23 cellular contexts compared by ENCODE assay signal in genomic region chr4:94939791-94940530, GRCh38.
DNase-seq lines count a peak whose midpoint lies in the region; ATAC-seq and TF ChIP-seq lines count a peak whose summit lies in the region.
"Had no signal": no experiment of that assay in that cellular context is flagged by ENCODE, and none has a peak within 500 bp of the region (broad histone marks: within the 10 kb centered on the region; RNA-seq: fewer than 3 reads in every experiment).

No MANE protein-coding gene starts in this region.

- no peak overlapping the region for H3K4me2 ChIP-seq in mammary epithelial cell (ENCODE audit: insufficient read depth, low read depth, low read length)
- H3K4me2 ChIP-seq: BLaER1 had no signal

- peaks cover 9% of the 10 kb centered on the region for H3K36me3 Mint-ChIP-seq in MCF 10A (ENCODE audit: insufficient read depth, unreplicated experiment)
- H3K36me3 Mint-ChIP-seq: naive thymus-derived CD4-positive, alpha-beta T cell; stimulated activated memory B cell treated with anti-CD40 and anti-IgM and Interleukin-4, amounts not matched to agents 10 μg/mL and 1 μg/mL and 100 μg/mL, for 72 hours; WTC11 had no signal

- no peaks in the 10 kb centered on the region for H4K20me1 ChIP-seq in mammary epithelial cell (ENCODE audit: insufficient read depth, low read length)
- H4K20me1 ChIP-seq: BLaER1 had no signal

- WGBS in mammary epithelial cell (ENCODE audit: low coverage, missing lambda C conversion rate), result 88% methylated on average over 2 of the region's 2 CpGs

- H2AFZ ChIP-seq in mammary epithelial cell (ENCODE audit: low read depth, low read length), result no peak overlapping the region

- H3K9me3 Mint-ChIP-seq in MCF 10A (ENCODE audit: unreplicated experiment), result no peaks in the 10 kb centered on the region
- H3K9me3 Mint-ChIP-seq: activated naive CD4-positive, alpha-beta T cell treated with anti-CD3 and anti-CD28 coated beads for 36 hours; WTC11 had no signal

- TF ChIP-seq CTCF in MCF 10A (IDR thresholded peaks at IDR 0.05; ENCODE audit: unreplicated experiment) (no peak), mammary epithelial cell (conservative IDR thresholded peaks at IDR 0.05 in 1 of 2, IDR thresholded peaks at IDR 0.05 in 1 of 2; ENCODE audit: extremely low read depth in 1 of 2, insufficient read depth in 1 of 2, low read depth in 1 of 2, low read length in 2 of 2) (no peak)

- peaks cover 20% of the 10 kb centered on the region for H3K4me1 Mint-ChIP-seq in MCF 10A (ENCODE audit: insufficient read depth, unreplicated experiment)
- H3K4me1 Mint-ChIP-seq: naive thymus-derived CD4-positive, alpha-beta T cell; stimulated activated memory B cell treated with anti-CD40 and anti-IgM and Interleukin-4, amounts not matched to agents 10 μg/mL and 1 μg/mL and 100 μg/mL, for 72 hours had no signal

- H3K4me1 ChIP-seq in mammary epithelial cell (ENCODE audit: insufficient read depth, low read length), result peaks cover 5% of the 10 kb centered on the region
- H3K4me1 ChIP-seq in SJCRH30, result peaks cover 39% of the 10 kb centered on the region
- H3K4me1 ChIP-seq: BLaER1, Caco-2 had no signal

- H3K27ac ChIP-seq in mammary epithelial cell (ENCODE audit: insufficient read depth, low read depth, low read length), result no peak overlapping the region
- H3K27ac ChIP-seq in SJCRH30, result peak overlapping the region; percentile 71
- H3K27ac ChIP-seq: BLaER1, foreskin keratinocyte had no signal

- DNase-seq in MCF 10A (ENCODE audit: unreplicated experiment) (peak; percentile 51), mammary epithelial cell (no peak), SJCRH30 (peak; percentile 68 to 88), fibroblast of peridontal ligament (ENCODE audit: extremely low read depth) (peak; percentile 36), T-helper 2 cell (no peak)
- DNase-seq: activated naive CD4-positive, alpha-beta T cell treated with anti-CD3 and anti-CD28 coated beads for 36 hours; Caco-2; caudate nucleus; dermis blood vessel endothelial cell; foreskin keratinocyte; KG1; left cardiac atrium; mesendoderm; naive thymus-derived CD4-positive, alpha-beta T cell; NCI-H146; Right ventricle myocardium superior; stimulated activated CD4-positive, alpha-beta T cell treated with anti-CD3 and anti-CD28 coated beads, Interleukin-2, amount 100 ng/mL, for 48 hours had no signal

- BruUV-seq in MCF 10A (replicated peaks; lab: Mats Ljungman, UMichigan) (no TSS peak), mammary epithelial cell (replicated peaks; lab: Mats Ljungman, UMichigan) (no TSS peak)

- dilution Hi-C loops in mammary epithelial cell (cut with HindIII; ENCODE audit: low sequenced_read_pairs), result no loop called here

- POLR2A ChIA-PET in MCF 10A (lab: Yijun Ruan, JAX), result interaction anchor here (0.8 to 1.3 kb wide), 3 partner anchors 34 to 313 kb away, joined by 3 to 4 read pairs (median 3); no protein-coding TSS in a partner anchor

- H3K27me3 Mint-ChIP-seq in MCF 10A (ENCODE audit: insufficient read depth, unreplicated experiment), result no peaks in the 10 kb centered on the region
- H3K27me3 Mint-ChIP-seq: stimulated activated memory B cell treated with anti-CD40 and anti-IgM and Interleukin-4, amounts not matched to agents 10 μg/mL and 1 μg/mL and 100 μg/mL, for 72 hours had no signal

- CTCF ChIA-PET in MCF 10A (lab: Yijun Ruan, JAX), result interaction anchor here (0.6 kb wide), 1 partner anchor 316 kb away, joined by 3 read pairs; no protein-coding TSS in a partner anchor
- CTCF ChIA-PET in mammary epithelial cell (lab: Charles Lee; ENCODE audit: low non-redundant PET), result no interaction called here

- H3K9ac ChIP-seq in mammary epithelial cell (ENCODE audit: insufficient read depth, low read length), result no peak overlapping the region
- H3K9ac ChIP-seq: BLaER1 had no signal

- H3K79me2 ChIP-seq in mammary epithelial cell (ENCODE audit: insufficient read depth, low read length), result no peaks in the 10 kb centered on the region

- H3K4me3 Mint-ChIP-seq in MCF 10A (ENCODE audit: unreplicated experiment), result no peak overlapping the region
- H3K4me3 Mint-ChIP-seq: activated naive CD4-positive, alpha-beta T cell treated with anti-CD3 and anti-CD28 coated beads for 36 hours; naive thymus-derived CD4-positive, alpha-beta T cell; stimulated activated memory B cell treated with anti-CD40 and anti-IgM and Interleukin-4, amounts not matched to agents 10 μg/mL and 1 μg/mL and 100 μg/mL, for 72 hours; WTC11 had no signal

- H3K36me3 ChIP-seq in mammary epithelial cell (ENCODE audit: insufficient read depth, low read length) (no peaks in the 10 kb centered on the region), SJCRH30 (no peaks in the 10 kb centered on the region)
- H3K36me3 ChIP-seq: BLaER1 had no signal

- H3K27ac Mint-ChIP-seq in MCF 10A (ENCODE audit: low read depth, unreplicated experiment), result no peak overlapping the region
- H3K27ac Mint-ChIP-seq: activated naive CD4-positive, alpha-beta T cell treated with anti-CD3 and anti-CD28 coated beads for 36 hours; naive thymus-derived CD4-positive, alpha-beta T cell; stimulated activated memory B cell treated with anti-CD40 and anti-IgM and Interleukin-4, amounts not matched to agents 10 μg/mL and 1 μg/mL and 100 μg/mL, for 72 hours had no signal

- H3K4me3 ChIP-seq in mammary epithelial cell (replicated peaks in 1 of 3; ENCODE audit: insufficient read depth in 1 of 3, low read depth in 2 of 3, low read length in 3 of 3), result no peak overlapping the region
- H3K4me3 ChIP-seq in SJCRH30, result no peak overlapping the region
- H3K4me3 ChIP-seq: BLaER1 had no signal

- ATAC-seq in GM21619 (IDR thresholded peaks at IDR 0.05; ENCODE audit: unreplicated experiment), result no peak
- ATAC-seq in HG03097 (IDR thresholded peaks at IDR 0.05; ENCODE audit: low FRiP score, unreplicated experiment), result no peak
- no peak for ATAC-seq in GM19324 (IDR thresholded peaks at IDR 0.05; ENCODE audit: low FRiP score, unreplicated experiment)
- ATAC-seq: foreskin keratinocyte; left cardiac atrium; naive thymus-derived CD4-positive, alpha-beta T cell; stimulated activated memory B cell treated with anti-CD40 and anti-IgM and Interleukin-4, amounts not matched to agents 10 μg/mL and 1 μg/mL and 100 μg/mL, for 72 hours; WTC11 had no signal

- H3K9me3 ChIP-seq in mammary epithelial cell (replicated peaks; ENCODE audit: insufficient read depth, low read length), result no peaks in the 10 kb centered on the region
- no peaks in the 10 kb centered on the region for H3K9me3 ChIP-seq in SJCRH30 (replicated peaks)
- H3K9me3 ChIP-seq: BLaER1, Caco-2 had no signal

- in situ Hi-C loops in mammary epithelial cell (cut with MboI; ENCODE audit: low sequenced_read_pairs in 2 of 2), result loop anchor here in 1 of 2 donors (25.0 kb wide), 1 partner anchor 147 kb away; no protein-coding TSS in a partner anchor

- intact Hi-C loops in MCF 10A (cut with micrococcal nuclease) (loop anchor here (5.0 kb wide), 1 partner anchor 82 kb away; no protein-coding TSS in a partner anchor), mammary epithelial cell (cut with micrococcal nuclease) (no loop called here)

- no peaks in the 10 kb centered on the region for H3K27me3 ChIP-seq in mammary epithelial cell (ENCODE audit: insufficient read depth, low read length)
- H3K27me3 ChIP-seq in SJCRH30, result no peaks in the 10 kb centered on the region
- H3K27me3 ChIP-seq: BLaER1, foreskin keratinocyte had no signal

Comparison
In these comparisons a context has a peak if more than half of its experiments do, and no peak if none do; other contexts are left out.
1. DNase-seq: peak in MCF 10A (single experiment), SJCRH30 (2 of 2) and fibroblast of peridontal ligament (single experiment); none in mammary epithelial cell (single experiment) and T-helper 2 cell (0 of 5).